In genomic region chr17:17203173-17203730, GRCh38 we compare ENCODE assay signal across 11 cellular contexts. TPM values are rescaled to one million over a fixed set of nuclear protein-coding genes. Genes with fewer than 3 reads are reported as not detected.
DNase-seq lines count a peak whose midpoint lies in the region; ATAC-seq and TF ChIP-seq lines count a peak whose summit lies in the region.
"Had no signal": no experiment of that assay in that cellular context is flagged by ENCODE, and none has a peak within 500 bp of the region (broad histone marks: within the 10 kb centered on the region; RNA-seq: fewer than 3 reads in every experiment).

No MANE protein-coding gene starts in this region.

- H3K36me3 Mint-ChIP-seq in stimulated activated naive CD8-positive, alpha-beta T cell treated with anti-CD3 and anti-CD28 coated beads, Interleukin-15, Interleukin-2, amounts not matched to agents 100 ng/mL and 50 ng/mL, for 24 hours (ENCODE audit: low read depth), result peaks cover 38% of the 10 kb centered on the region
- H3K36me3 Mint-ChIP-seq in central memory CD8-positive, alpha-beta T cell (ENCODE audit: insufficient read depth), result peaks cover 26% of the 10 kb centered on the region
- H3K36me3 Mint-ChIP-seq in naive thymus-derived CD8-positive, alpha-beta T cell, result peaks cover 0 to 38% (median 11%) of the 10 kb centered on the region in 3 donors
- peaks cover 30% of the 10 kb centered on the region for H3K36me3 Mint-ChIP-seq in Calu3 (ENCODE audit: insufficient read depth, unreplicated experiment)

- H3K4me1 Mint-ChIP-seq in stimulated activated naive CD8-positive, alpha-beta T cell treated with anti-CD3 and anti-CD28 coated beads, Interleukin-15, Interleukin-2, amounts not matched to agents 100 ng/mL and 50 ng/mL, for 24 hours (ENCODE audit: low read depth), result peaks cover 22% of the 10 kb centered on the region
- H3K4me1 Mint-ChIP-seq in central memory CD8-positive, alpha-beta T cell, result peaks cover 32% of the 10 kb centered on the region
- peaks cover 14 to 41% (median 31%) of the 10 kb centered on the region in 4 donors for H3K4me1 Mint-ChIP-seq in naive thymus-derived CD8-positive, alpha-beta T cell
- H3K4me1 Mint-ChIP-seq in Calu3 (ENCODE audit: low read depth, unreplicated experiment), result no peaks in the 10 kb centered on the region

- intact Hi-C loops in Calu3 (cut with micrococcal nuclease; ENCODE audit: unreplicated experiment), result no loop called here

- DNase-seq in stimulated activated naive CD8-positive, alpha-beta T cell treated with anti-CD3 and anti-CD28 coated beads, Interleukin-15, Interleukin-2, amounts not matched to agents 100 U/mL and 50 U/mL, for 24 hours, result no peak
- DNase-seq in central memory CD8-positive, alpha-beta T cell (ENCODE audit: low spot score in 2 of 2), result no peak
- no peak for DNase-seq in naive thymus-derived CD8-positive, alpha-beta T cell
- no peak for DNase-seq in cerebellar cortex (ENCODE audit: low spot score)
- no peak for DNase-seq in NCI-H526 treated with DMSO at 0.1 percent for 48 hours (lab: John Stamatoyannopoulos, UW)
- DNase-seq in Calu3, result no peak
- DNase-seq: NCI-H1417, thyroid gland had no signal

- BruUV-seq in Calu3 (replicated peaks; lab: Mats Ljungman, UMichigan), result no TSS peak

- no peak for TF ChIP-seq CTCF in Calu3 (IDR thresholded peaks at IDR 0.05; ENCODE audit: unreplicated experiment)

- ATAC-seq in stimulated activated naive CD8-positive, alpha-beta T cell treated with anti-CD3 and anti-CD28 coated beads, Interleukin-15, Interleukin-2, amounts not matched to agents 100 U/mL and 50 U/mL, for 24 hours, result no peak
- ATAC-seq in central memory CD8-positive, alpha-beta T cell (replicated peaks; ENCODE audit: extremely low read depth, poor library complexity, severe bottlenecking), result no peak
- no peak for ATAC-seq in naive thymus-derived CD8-positive, alpha-beta T cell
- ATAC-seq in HG03159 (IDR thresholded peaks at IDR 0.05; ENCODE audit: unreplicated experiment), result no peak

- peak overlapping the region; percentile 88 for H3K4me3 Mint-ChIP-seq in stimulated activated naive CD8-positive, alpha-beta T cell treated with anti-CD3 and anti-CD28 coated beads, Interleukin-15, Interleukin-2, amounts not matched to agents 100 ng/mL and 50 ng/mL, for 24 hours
- H3K4me3 Mint-ChIP-seq in central memory CD8-positive, alpha-beta T cell, result no peak overlapping the region
- peak overlapping the region in 6 of 10 donors; percentile 20 to 90 (median 50) for H3K4me3 Mint-ChIP-seq in naive thymus-derived CD8-positive, alpha-beta T cell
- no peak overlapping the region for H3K4me3 Mint-ChIP-seq in Calu3 (ENCODE audit: low read depth, unreplicated experiment)

- no peaks in the 10 kb centered on the region for H3K27me3 Mint-ChIP-seq in stimulated activated naive CD8-positive, alpha-beta T cell treated with anti-CD3 and anti-CD28 coated beads, Interleukin-15, Interleukin-2, amounts not matched to agents 100 ng/mL and 50 ng/mL, for 24 hours
- no peaks in the 10 kb centered on the region for H3K27me3 Mint-ChIP-seq in central memory CD8-positive, alpha-beta T cell
- H3K27me3 Mint-ChIP-seq in naive thymus-derived CD8-positive, alpha-beta T cell, result no peaks in the 10 kb centered on the region
- no peaks in the 10 kb centered on the region for H3K27me3 Mint-ChIP-seq in Calu3 (ENCODE audit: unreplicated experiment)
- H3K27me3 Mint-ChIP-seq: IgD-negative memory B cell had no signal

- POLR2A ChIA-PET in naive thymus-derived CD8-positive, alpha-beta T cell (lab: Charles Lee), result interaction anchor here (2.9 to 4.7 kb wide), 2 partner anchors 20 to 23 kb away, joined by 13 to 79 read pairs; no protein-coding TSS in a partner anchor

- H3K27ac Mint-ChIP-seq in stimulated activated naive CD8-positive, alpha-beta T cell treated with anti-CD3 and anti-CD28 coated beads, Interleukin-15, Interleukin-2, amounts not matched to agents 100 ng/mL and 50 ng/mL, for 24 hours, result peak overlapping the region; percentile 98
- peak overlapping the region; percentile 61 for H3K27ac Mint-ChIP-seq in central memory CD8-positive, alpha-beta T cell (ENCODE audit: low read depth)
- peak overlapping the region in 2 of 10 donors; percentile 43 to 77 for H3K27ac Mint-ChIP-seq in naive thymus-derived CD8-positive, alpha-beta T cell
- no peak overlapping the region for H3K27ac Mint-ChIP-seq in Calu3 (ENCODE audit: unreplicated experiment)

- H3K9me3 Mint-ChIP-seq in stimulated activated naive CD8-positive, alpha-beta T cell treated with anti-CD3 and anti-CD28 coated beads, Interleukin-15, Interleukin-2, amounts not matched to agents 100 ng/mL and 50 ng/mL, for 24 hours, result no peaks in the 10 kb centered on the region
- H3K9me3 Mint-ChIP-seq in central memory CD8-positive, alpha-beta T cell, result no peaks in the 10 kb centered on the region
- peaks cover 0 to 4% (median 0%) of the 10 kb centered on the region in 9 donors for H3K9me3 Mint-ChIP-seq in naive thymus-derived CD8-positive, alpha-beta T cell
- H3K9me3 Mint-ChIP-seq in Calu3 (ENCODE audit: low read depth, unreplicated experiment), result no peaks in the 10 kb centered on the region
- H3K9me3 Mint-ChIP-seq: IgD-negative memory B cell had no signal

- CTCF ChIA-PET in Calu3 (lab: Charles Lee), result no interaction called here

RNA-seq across cellular contexts. Expression of gene PLD6, which starts 2.9 kb away (rescaled TPM):
- total RNA-seq in naive thymus-derived CD8-positive, alpha-beta T cell, result 10 to 100 TPM; 12.2 to 13.1 TPM
- polyA plus RNA-seq in naive thymus-derived CD8-positive, alpha-beta T cell, result 1 to 10 TPM; 6.6 to 9.8 (median 8.2) TPM
- 2.9 and 3.0 TPM in 2 replicates for total RNA-seq in Calu3 (2022)

RNA-seq across cellular contexts. Expression of gene FLCN, which starts 33.7 kb away (rescaled TPM):
- 10 to 100 TPM; 63.9 to 70.6 TPM for total RNA-seq in naive thymus-derived CD8-positive, alpha-beta T cell
- 1 to 10 TPM; 3.1 to 4.9 (median 4.8) TPM for polyA plus RNA-seq in naive thymus-derived CD8-positive, alpha-beta T cell
- 35.3 and 38.5 TPM in 2 replicates for total RNA-seq in Calu3 (2022)

Comparison
In these comparisons a context has a peak if more than half of its experiments do, and no peak if none do; other contexts are left out.
1. H3K4me3 Mint-ChIP-seq: peak in stimulated activated naive CD8-positive, alpha-beta T cell treated with anti-CD3 and anti-CD28 coated beads, Interleukin-15, Interleukin-2, amounts not matched to agents 100 ng/mL and 50 ng/mL, for 24 hours (single experiment) and naive thymus-derived CD8-positive, alpha-beta T cell (6 of 10); none in central memory CD8-positive, alpha-beta T cell (single experiment) and Calu3 (single experiment).